In the genomic region with DNA sequence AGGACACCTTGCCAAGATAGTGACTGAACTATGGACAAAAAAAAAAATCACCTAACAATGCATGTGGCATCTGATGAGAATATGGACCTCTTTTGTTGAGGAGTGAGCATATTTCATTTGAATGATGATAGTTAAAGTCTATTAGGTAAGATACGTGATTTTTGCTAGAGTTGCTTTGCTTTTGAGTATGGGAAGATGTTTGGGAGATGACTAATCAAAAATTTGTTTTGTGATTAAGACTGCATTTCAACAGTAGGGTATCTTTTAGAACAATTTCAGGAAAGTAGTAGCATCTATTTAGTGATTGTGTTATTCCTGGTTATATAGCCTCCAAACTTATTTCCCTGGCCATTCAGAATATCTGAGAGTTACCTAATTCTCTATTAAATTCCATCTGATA, we compare ENCODE assay signal across 15 cellular contexts.
DNase-seq lines count a peak whose midpoint lies in the region; ATAC-seq and TF ChIP-seq lines count a peak whose summit lies in the region.
"Had no signal": no experiment of that assay in that cellular context is flagged by ENCODE, and none has a peak within 500 bp of the region (broad histone marks: within the 10 kb centered on the region; RNA-seq: fewer than 3 reads in every experiment).

No MANE protein-coding gene starts in this region.

- no peaks in the 10 kb centered on the region for H3K36me3 Mint-ChIP-seq in effector memory CD8-positive, alpha-beta T cell (ENCODE audit: insufficient read depth)
- H3K36me3 Mint-ChIP-seq: T-cell had no signal

- H3K9me3 Mint-ChIP-seq in effector memory CD8-positive, alpha-beta T cell, result no peaks in the 10 kb centered on the region
- H3K9me3 Mint-ChIP-seq: GM23338, T-cell had no signal

- no peak overlapping the region for H3K4me3 ChIP-seq in choroid plexus epithelial cell (ENCODE audit: low read depth, low read length)
- H3K4me3 ChIP-seq: GM23338 had no signal

- no peak overlapping the region for H3K27ac Mint-ChIP-seq in effector memory CD8-positive, alpha-beta T cell
- H3K27ac Mint-ChIP-seq: GM23338, T-cell had no signal

- peak; percentile 36 for DNase-seq in GM03348 (ENCODE audit: low spot score)
- peak; percentile 41 for DNase-seq in LHCN-M2 (ENCODE audit: low read depth)
- DNase-seq in choroid plexus epithelial cell (ENCODE audit: low read depth), result peak; percentile 53
- peak; percentile 57 for DNase-seq in iris pigment epithelial cell (ENCODE audit: low read depth)
- no peak for DNase-seq in kidney tubule cell (ENCODE audit: low spot score)
- no peak for DNase-seq in activated effector memory CD4-positive, alpha-beta T cell treated with Interleukin-2 at 50 U/mL for 16 hours
- DNase-seq in NCI-H146 (lab: John Stamatoyannopoulos, UW), result no peak
- no peak for DNase-seq in effector memory CD8-positive, alpha-beta T cell
- DNase-seq: DMS53, MV-4-11, NCI-H1417 treated with DMSO at 0.1 percent for 48 hours, NCI-H2081, NCI-H524, T-cell had no signal

- TF ChIP-seq CTCF in choroid plexus epithelial cell (conservative IDR thresholded peaks at IDR 0.05; ENCODE audit: low read depth, low read length), result no peak

- no peak overlapping the region for H3K4me3 Mint-ChIP-seq in effector memory CD8-positive, alpha-beta T cell
- H3K4me3 Mint-ChIP-seq: GM23338, T-cell had no signal

- H3K27me3 Mint-ChIP-seq in effector memory CD8-positive, alpha-beta T cell, result peaks cover 10 to 11% of the 10 kb centered on the region in 2 donors

- ATAC-seq in effector memory CD8-positive, alpha-beta T cell (replicated peaks), result no peak
- ATAC-seq: GM23338, T-cell had no signal

- H3K4me1 Mint-ChIP-seq in effector memory CD8-positive, alpha-beta T cell (ENCODE audit: low read depth in 2 of 2), result no peaks in the 10 kb centered on the region
- H3K4me1 Mint-ChIP-seq: T-cell had no signal

Comparison
In these comparisons a context has a peak if more than half of its experiments do, and no peak if none do; other contexts are left out.
1. DNase-seq: peak in GM03348 (single experiment), LHCN-M2 (single experiment), choroid plexus epithelial cell (single experiment) and iris pigment epithelial cell (single experiment); none in kidney tubule cell (single experiment), activated effector memory CD4-positive, alpha-beta T cell treated with Interleukin-2 at 50 U/mL for 16 hours (single experiment), NCI-H146 (single experiment) and effector memory CD8-positive, alpha-beta T cell (0 of 3).